Comparison of ENCODE assay signal across 25 cellular contexts in genomic region chr4:1398686-1399507, GRCh38. TPM values are rescaled to one million over a fixed set of nuclear protein-coding genes. Genes with fewer than 3 reads are reported as not detected.
DNase-seq lines count a peak whose midpoint lies in the region; ATAC-seq and TF ChIP-seq lines count a peak whose summit lies in the region.
"Had no signal": no experiment of that assay in that cellular context is flagged by ENCODE, and none has a peak within 500 bp of the region (broad histone marks: within the 10 kb centered on the region; RNA-seq: fewer than 3 reads in every experiment).

No MANE protein-coding gene starts in this region.

- H3K27me3 Mint-ChIP-seq in natural killer cell (ENCODE audit: low read depth in 2 of 2) = peaks cover 0 to 11% of the 10 kb centered on the region in 2 donors
- H3K27me3 Mint-ChIP-seq in natural killer cell treated with Interleukin-12 subunit alpha and Interleukin-12 subunit beta and Interleukin-15 and Interleukin-18, amount 100 ng/mL, for 72 hours = peaks cover 0 to 7% of the 10 kb centered on the region in 2 donors
- peaks cover 53% of the 10 kb centered on the region for H3K27me3 Mint-ChIP-seq in nephron progenitor cell (ENCODE audit: low read depth, poor library complexity)

- H3K27ac ChIP-seq in SK-N-SH (ENCODE audit: low read depth in 2 of 2, low read length in 1 of 2) (no peak overlapping the region), aorta (ENCODE audit: low read depth in 1 of 2, low read length in 2 of 2) (no peak overlapping the region)
- H3K27ac ChIP-seq: 22Rv1, cardiac muscle cell, neutrophil, RWPE1, stomach, transverse colon had no signal

- H3K36me3 ChIP-seq in SK-N-SH (replicated peaks in 1 of 2; ENCODE audit: control insufficient read depth in 1 of 2, insufficient read depth in 2 of 2, low read length in 1 of 2) (peaks cover 0 to 2% of the 10 kb centered on the region in 2 experiments), aorta (ENCODE audit: control insufficient read depth in 1 of 2, insufficient read depth in 2 of 2, low read length in 1 of 2) (peaks cover 0 to under 1% of the 10 kb centered on the region in 2 donors)
- H3K36me3 ChIP-seq: cardiac muscle cell had no signal

- TF ChIP-seq RAD21 in SK-N-SH (IDR thresholded peaks at IDR 0.05; ENCODE audit: low read length) = no peak

- 66% methylated on average over 11 of the region's 22 CpGs for WGBS in SK-N-SH (ENCODE audit: low lambda C conversion rate)
- 90 to 96% methylated on average over 20 to 22 of the region's 22 CpGs for WGBS in aorta, 2 donors

- H3K4me1 ChIP-seq in SK-N-SH (ENCODE audit: control insufficient read depth in 1 of 2, insufficient read depth in 2 of 2, low read depth in 1 of 2, low read length in 1 of 2) = no peaks in the 10 kb centered on the region
- no peaks in the 10 kb centered on the region for H3K4me1 ChIP-seq in aorta (ENCODE audit: control insufficient read depth in 1 of 2, insufficient read depth in 2 of 2, low read length in 2 of 2)

- no peak overlapping the region for H3K4me3 ChIP-seq in SK-N-SH (ENCODE audit: low read depth in 2 of 2, low read length in 1 of 2)
- no peak overlapping the region for H3K4me3 ChIP-seq in aorta (ENCODE audit: low read length in 2 of 2)
- H3K4me3 ChIP-seq: cardiac muscle cell, stomach, transverse colon had no signal

- TF ChIP-seq CTCF in SK-N-SH (IDR thresholded peaks at IDR 0.05) (no peak), natural killer cell (IDR thresholded peaks at IDR 0.05) (no peak), nephron progenitor cell (IDR thresholded peaks at IDR 0.05) (no peak)

- no peaks in the 10 kb centered on the region for H4K20me1 ChIP-seq in SK-N-SH (ENCODE audit: insufficient read depth)

- POLR2A ChIA-PET in SK-N-SH (lab: Yijun Ruan, JAX) = no interaction called here

- no peak for TF ChIP-seq EP300 in SK-N-SH (IDR thresholded peaks at IDR 0.05; ENCODE audit: borderline replicate concordance in 1 of 2, low read depth in 1 of 2, low read length in 1 of 2)

- intact Hi-C loops in natural killer cell (cut with micrococcal nuclease) = no loop called here
- intact Hi-C loops in aorta (cut with DNase I) = no loop called here

- H3K9me3 Mint-ChIP-seq in natural killer cell = no peaks in the 10 kb centered on the region
- H3K9me3 Mint-ChIP-seq in natural killer cell treated with Interleukin-12 subunit alpha and Interleukin-12 subunit beta and Interleukin-15 and Interleukin-18, amount 100 ng/mL, for 72 hours = no peaks in the 10 kb centered on the region
- peaks cover 37% of the 10 kb centered on the region for H3K9me3 Mint-ChIP-seq in nephron progenitor cell

- H3K4me2 ChIP-seq in SK-N-SH = no peak overlapping the region

- no peaks in the 10 kb centered on the region for H3K79me2 ChIP-seq in SK-N-SH (ENCODE audit: insufficient read depth)

- H3K27me3 ChIP-seq in SK-N-SH (ENCODE audit: insufficient read depth) (peaks cover 24% of the 10 kb centered on the region), aorta (ENCODE audit: control insufficient read depth in 1 of 2, insufficient read depth in 2 of 2, low read length in 1 of 2) (no peaks in the 10 kb centered on the region)

- no peaks in the 10 kb centered on the region for H3F3A ChIP-seq in SK-N-SH (replicated peaks; ENCODE audit: insufficient read depth)

- H3K9me3 ChIP-seq in SK-N-SH = no peaks in the 10 kb centered on the region
- peaks cover 2% of the 10 kb centered on the region for H3K9me3 ChIP-seq in aorta (ENCODE audit: control insufficient read depth, low read length)

- no peaks in the 10 kb centered on the region for H3K9me2 ChIP-seq in SK-N-SH

- H3K36me3 Mint-ChIP-seq in natural killer cell = no peaks in the 10 kb centered on the region
- peaks cover 4% of the 10 kb centered on the region for H3K36me3 Mint-ChIP-seq in natural killer cell treated with Interleukin-12 subunit alpha and Interleukin-12 subunit beta and Interleukin-15 and Interleukin-18, amount 100 ng/mL, for 72 hours
- H3K36me3 Mint-ChIP-seq in nephron progenitor cell (ENCODE audit: low read depth) = peaks cover 7% of the 10 kb centered on the region

- DNase-seq in SK-N-SH (peak; percentile 12), natural killer cell (peak; percentile 7), nephron progenitor cell (peak; percentile 0), aorta (peak; percentile 29 to 57)
- no peak for DNase-seq in natural killer cell treated with Interleukin-12 subunit alpha and Interleukin-12 subunit beta and Interleukin-15 and Interleukin-18, amount 100 ng/mL, for 72 hours (ENCODE audit: low spot score)
- DNase-seq: activated CD4-positive, alpha-beta T cell treated with anti-CD3 and anti-CD28 coated beads for 36 hours; amniotic stem cell; DMS153; NCI-H187; stimulated activated CD4-positive, alpha-beta T cell treated with anti-CD3 and anti-CD28 coated beads, Interleukin-4, amount 100 ng/mL, for 4 hours; stomach; T1000; transverse colon had no signal

- H3K27ac Mint-ChIP-seq in natural killer cell (no peak overlapping the region), nephron progenitor cell (no peak overlapping the region)
- H3K27ac Mint-ChIP-seq in natural killer cell treated with Interleukin-12 subunit alpha and Interleukin-12 subunit beta and Interleukin-15 and Interleukin-18, amount 100 ng/mL, for 72 hours = no peak overlapping the region
- H3K27ac Mint-ChIP-seq: activated CD4-positive, alpha-beta T cell treated with anti-CD3 and anti-CD28 coated beads for 36 hours; activated T-helper 17 cell treated with anti-CD3 and anti-CD28 coated beads, Interleukin-2, amount 50 U/mL, for 72 hours; CD8-positive, alpha-beta memory T cell; dendritic cell treated with granulocyte-macrophage colony-stimulating factor and Interleukin-4, amounts not matched to agents 40 ng/mL and 50 ng/mL, for 4 days had no signal

- ATAC-seq in SK-N-SH treated with all-trans-retinoic acid at 6 μM for 48 hours (no peak), natural killer cell (no peak), aorta (ENCODE audit: low FRiP score) (no peak), GM19463 (IDR thresholded peaks at IDR 0.05; ENCODE audit: unreplicated experiment) (no peak), HG03196 (IDR thresholded peaks at IDR 0.05; ENCODE audit: unreplicated experiment) (no peak)
- no peak for ATAC-seq in natural killer cell treated with Interleukin-12 subunit alpha and Interleukin-12 subunit beta and Interleukin-15 and Interleukin-18, amount 100 ng/mL, for 72 hours
- ATAC-seq: activated CD4-positive, alpha-beta T cell treated with anti-CD3 and anti-CD28 coated beads for 36 hours; activated T-helper 17 cell treated with anti-CD3 and anti-CD28 coated beads, Interleukin-2, amount 50 U/mL, for 72 hours had no signal

- H3K4me1 Mint-ChIP-seq in natural killer cell (no peaks in the 10 kb centered on the region), nephron progenitor cell (no peaks in the 10 kb centered on the region)
- H3K4me1 Mint-ChIP-seq in natural killer cell treated with Interleukin-12 subunit alpha and Interleukin-12 subunit beta and Interleukin-15 and Interleukin-18, amount 100 ng/mL, for 72 hours (ENCODE audit: low read depth in 2 of 2) = peaks cover 0 to 2% of the 10 kb centered on the region in 2 donors
- H3K4me1 Mint-ChIP-seq: activated CD4-positive, alpha-beta T cell treated with anti-CD3 and anti-CD28 coated beads for 36 hours; activated T-helper 17 cell treated with anti-CD3 and anti-CD28 coated beads, Interleukin-2, amount 50 U/mL, for 72 hours had no signal

- no peak overlapping the region for H3K9ac ChIP-seq in SK-N-SH

- H3K4me3 Mint-ChIP-seq in natural killer cell (no peak overlapping the region), nephron progenitor cell (no peak overlapping the region)
- no peak overlapping the region for H3K4me3 Mint-ChIP-seq in natural killer cell treated with Interleukin-12 subunit alpha and Interleukin-12 subunit beta and Interleukin-15 and Interleukin-18, amount 100 ng/mL, for 72 hours
- H3K4me3 Mint-ChIP-seq: activated CD4-positive, alpha-beta T cell treated with anti-CD3 and anti-CD28 coated beads for 36 hours; activated T-helper 17 cell treated with anti-CD3 and anti-CD28 coated beads, Interleukin-2, amount 50 U/mL, for 72 hours; CD8-positive, alpha-beta memory T cell; dendritic cell treated with granulocyte-macrophage colony-stimulating factor and Interleukin-4, amounts not matched to agents 40 ng/mL and 50 ng/mL, for 4 days had no signal

- CTCF ChIA-PET in SK-N-SH (lab: Yijun Ruan, JAX) = no interaction called here

- H2AFZ ChIP-seq in SK-N-SH (ENCODE audit: low read depth) = no peak overlapping the region

TF ChIP-seq in SK-N-SH, 30 proteins besides CTCF, POLR2A, EP300 and RAD21 (continues in another document):
- TF ChIP-seq NRF1 (IDR thresholded peaks at IDR 0.05; ENCODE audit: low read depth, low read length) = no peak

TF ChIP-seq in SK-N-SH treated with all-trans-retinoic acid at 6 μM for 48 hours, 23 proteins besides CTCF, POLR2A, EP300 and RAD21:
- TF ChIP-seq CSDC2 (CRISPR knock-in tag; IDR thresholded peaks at IDR 0.05) = no peak
- TF ChIP-seq BACH2 (CRISPR knock-in tag; IDR thresholded peaks at IDR 0.05; ENCODE audit: borderline replicate concordance) = no peak
- TF ChIP-seq TOX (CRISPR knock-in tag; IDR thresholded peaks at IDR 0.05; ENCODE audit: borderline replicate concordance) = no peak
- TF ChIP-seq ZNF70 (CRISPR knock-in tag; IDR thresholded peaks at IDR 0.05) = no peak
- TF ChIP-seq ZFP30 (CRISPR knock-in tag; IDR thresholded peaks at IDR 0.05) = no peak
- TF ChIP-seq PPARA (CRISPR knock-in tag; IDR thresholded peaks at IDR 0.05; ENCODE audit: borderline replicate concordance) = no peak
- no peak for TF ChIP-seq ZNF8 (CRISPR knock-in tag; IDR thresholded peaks at IDR 0.05)
- no peak for TF ChIP-seq TCF4 (CRISPR knock-in tag; IDR thresholded peaks at IDR 0.05; ENCODE audit: borderline replicate concordance)
- TF ChIP-seq ZNF565 (CRISPR knock-in tag; conservative IDR thresholded peaks at IDR 0.05; ENCODE audit: low read depth) = no peak
- TF ChIP-seq SNAI2 (CRISPR knock-in tag; IDR thresholded peaks at IDR 0.05) = no peak
- no peak for TF ChIP-seq ISL1 (CRISPR knock-in tag; IDR thresholded peaks at IDR 0.05)
- TF ChIP-seq ESRRG (CRISPR knock-in tag; IDR thresholded peaks at IDR 0.05) = no peak

RNA-seq across cellular contexts. Expression of gene NKX1-1, which starts 7.3 kb away (rescaled TPM):
- polyA plus RNA-seq in SK-N-SH (2012; rRNA removed) = not detected in 2 replicates
- polyA plus RNA-seq in SK-N-SH (2012; cell fraction: cytosol; rRNA removed) = not detected in 2 replicates
- not detected in 2 replicates for polyA plus RNA-seq in SK-N-SH (2012; cell fraction: nucleus; rRNA removed)
- total RNA-seq in natural killer cell = not detected
- not detected for total RNA-seq in natural killer cell treated with Interleukin-12 subunit alpha and Interleukin-12 subunit beta and Interleukin-15 and Interleukin-18, amount 100 ng/mL, for 72 hours
- total RNA-seq in aorta = not detected
- polyA plus RNA-seq in aorta = not detected
- total RNA-seq: activated CD4-positive, alpha-beta T cell treated with anti-CD3 and anti-CD28 coated beads for 36 hours; activated T-helper 17 cell treated with anti-CD3 and anti-CD28 coated beads, Interleukin-2, amount 50 U/mL, for 72 hours; cardiac muscle cell; CD8-positive, alpha-beta memory T cell; HT-29; liver; stomach; transverse colon had no signal
- polyA plus RNA-seq: cardiac muscle cell; CD8-positive, alpha-beta memory T cell; liver; stomach had no signal

RNA-seq across cellular contexts. Expression of gene UVSSA, which starts 51.9 kb away (rescaled TPM):
- 14.5 and 14.9 TPM in 2 replicates for polyA plus RNA-seq in SK-N-SH (2012; rRNA removed)
- polyA plus RNA-seq in SK-N-SH (2012; cell fraction: cytosol; rRNA removed) = 5.2 and 6.2 TPM in 2 replicates
- polyA plus RNA-seq in SK-N-SH (2012; cell fraction: nucleus; rRNA removed) = 74.4 and 110 TPM in 2 replicates
- 10 to 100 TPM; 48.0 to 59.4 (median 56.4) TPM for total RNA-seq in natural killer cell
- 10 to 100 TPM; 19.6 to 25.1 TPM for total RNA-seq in natural killer cell treated with Interleukin-12 subunit alpha and Interleukin-12 subunit beta and Interleukin-15 and Interleukin-18, amount 100 ng/mL, for 72 hours
- 10 to 100 TPM; 19.9 to 33.5 TPM for total RNA-seq in aorta
- 10 to 100 TPM in 1 of 2 donors, 1 to 10 TPM in 1; 2.3 to 12.7 TPM for polyA plus RNA-seq in aorta
